8 cellular contexts compared by ENCODE assay signal in the genomic region with DNA sequence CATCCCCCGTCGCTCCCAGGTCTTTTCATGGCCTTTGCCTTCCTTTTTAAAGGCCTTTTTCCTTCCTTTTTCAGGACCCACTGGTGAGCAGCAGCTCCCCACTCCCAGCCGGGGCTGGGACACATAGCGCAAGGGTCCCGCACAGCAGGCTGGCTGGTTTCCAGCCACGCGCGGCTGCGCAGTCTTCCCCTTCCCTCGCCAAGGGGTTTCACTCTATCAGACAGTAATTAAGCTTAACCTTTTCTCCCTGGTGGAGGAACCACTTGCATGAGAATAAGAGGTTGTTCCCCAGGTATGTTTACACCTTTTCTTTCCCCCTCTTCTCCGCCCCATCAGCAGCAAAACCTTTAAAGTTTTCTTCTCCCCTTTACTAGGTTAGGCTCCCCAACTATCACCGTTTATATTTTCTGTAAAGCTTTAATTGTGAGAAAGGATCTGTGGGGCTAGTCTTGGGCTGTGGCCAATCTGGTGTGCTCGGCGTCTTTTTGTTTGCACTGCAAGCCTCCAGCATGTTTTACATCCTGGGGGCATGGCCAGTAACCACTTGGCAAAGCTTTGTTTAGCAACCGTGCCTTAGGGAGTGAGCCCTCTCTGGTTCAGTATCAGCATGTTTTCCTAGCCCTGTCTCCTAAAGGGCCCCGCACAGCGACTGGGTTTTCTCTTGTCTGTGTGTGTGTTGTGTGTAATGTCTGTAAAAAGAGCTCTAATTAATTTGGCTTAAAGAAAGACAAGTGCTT.
DNase-seq lines count a peak whose midpoint lies in the region; ATAC-seq, FAIRE-seq and TF ChIP-seq lines count a peak whose summit lies in the region.

No MANE protein-coding gene starts in this region.

- H3K4me2 ChIP-seq in osteoblast (ENCODE audit: insufficient read depth, low read length) = peak overlapping the region; percentile 93

- peak overlapping the region; percentile 63 for H3K27ac ChIP-seq in osteoblast (ENCODE audit: low read depth, low read length)
- peak overlapping the region in 1 of 2 donors; percentile 79 for H3K27ac ChIP-seq in small intestine (ENCODE audit: low read depth in 1 of 2, low read length in 1 of 2)
- no peak overlapping the region for H3K27ac ChIP-seq in effector memory CD4-positive, alpha-beta T cell (ENCODE audit: insufficient read depth, low read length, poor library complexity, severe bottlenecking)

- FAIRE-seq in small intestine (lab: Jason Lieb, UNC) = no peak

- WGBS in small intestine, 3 donors = 20 to 46% (median 32%) methylated on average over 17 of the region's 17 CpGs

- no peaks in the 10 kb centered on the region for H4K20me1 ChIP-seq in osteoblast (ENCODE audit: insufficient read depth, low read length)

- H3K9me3 ChIP-seq in osteoblast (ENCODE audit: low read depth, low read length) (no peaks in the 10 kb centered on the region), small intestine (ENCODE audit: control insufficient read depth, low read depth) (no peaks in the 10 kb centered on the region)
- no peaks in the 10 kb centered on the region for H3K9me3 ChIP-seq in effector memory CD4-positive, alpha-beta T cell (ENCODE audit: control insufficient read depth, low read length)

- no peak for ATAC-seq in GM21529 (IDR thresholded peaks at IDR 0.05; ENCODE audit: unreplicated experiment)
- no peak for ATAC-seq in activated CD4-positive, CD25-positive, alpha-beta regulatory T cell treated with anti-CD3 and anti-CD28 coated beads, Interleukin-2, amount 50 U/mL, for 24 hours

- H3K4me3 ChIP-seq in osteoblast (ENCODE audit: insufficient read depth, low read length) (peak overlapping the region; percentile 73), small intestine (ENCODE audit: low read depth in 1 of 2, low read length in 2 of 2) (no peak overlapping the region)
- no peak overlapping the region for H3K4me3 ChIP-seq in effector memory CD4-positive, alpha-beta T cell (ENCODE audit: insufficient read depth, low read depth, low read length, poor library complexity, severe bottlenecking)

- H3K79me2 ChIP-seq in osteoblast (ENCODE audit: insufficient read depth, low read length) = no peaks in the 10 kb centered on the region

- no peaks in the 10 kb centered on the region for H3K27me3 ChIP-seq in osteoblast (ENCODE audit: insufficient read depth, low read length)
- H3K27me3 ChIP-seq in small intestine (ENCODE audit: control insufficient read depth in 2 of 2, insufficient read depth in 2 of 2, low read length in 2 of 2) = no peaks in the 10 kb centered on the region
- H3K27me3 ChIP-seq in effector memory CD4-positive, alpha-beta T cell (replicated peaks; ENCODE audit: control insufficient read depth, insufficient read depth, low read length, poor library complexity, severe bottlenecking) = no peaks in the 10 kb centered on the region

- H3K4me1 ChIP-seq in osteoblast (ENCODE audit: insufficient read depth, low read length) (peaks cover 26% of the 10 kb centered on the region), small intestine (ENCODE audit: control insufficient read depth in 2 of 2, insufficient read depth in 1 of 2, low read depth in 1 of 2, low read length in 1 of 2) (no peaks in the 10 kb centered on the region)
- H3K4me1 ChIP-seq in effector memory CD4-positive, alpha-beta T cell (ENCODE audit: control insufficient read depth, insufficient read depth, low read length, poor library complexity, severe bottlenecking) = no peaks in the 10 kb centered on the region

- TF ChIP-seq CTCF in osteoblast (IDR thresholded peaks at IDR 0.05; ENCODE audit: extremely low read depth, low read depth, low read length) = no peak

- H3K36me3 ChIP-seq in osteoblast (ENCODE audit: insufficient read depth, low read length) = no peaks in the 10 kb centered on the region
- H3K36me3 ChIP-seq in small intestine (ENCODE audit: control insufficient read depth in 2 of 2, insufficient read depth in 2 of 2, low read length in 2 of 2) = no peaks in the 10 kb centered on the region
- H3K36me3 ChIP-seq in effector memory CD4-positive, alpha-beta T cell (ENCODE audit: control insufficient read depth, insufficient read depth, low read length) = no peaks in the 10 kb centered on the region

- peak overlapping the region; percentile 72 for H2AFZ ChIP-seq in osteoblast (ENCODE audit: low read length)

- DNase-seq in DMS53 treated with DMSO at 0.1 percent for 48 hours (lab: John Stamatoyannopoulos, UW; ENCODE audit: unreplicated experiment) (peak; percentile 62), NCI-H345 treated with DMSO at 0.1 percent for 48 hours (lab: John Stamatoyannopoulos, UW; ENCODE audit: unreplicated experiment) (peak; percentile 82), fibroblast of gingiva (ENCODE audit: low read depth) (peak; percentile 81), osteoblast (ENCODE audit: insufficient read length, low spot score, missing footprints) (no peak), small intestine (no peak)
- no peak for DNase-seq in effector memory CD4-positive, alpha-beta T cell

Comparison
In these comparisons a context has a peak if more than half of its experiments do, and no peak if none do; other contexts are left out.
1. DNase-seq: peak in DMS53 treated with DMSO at 0.1 percent for 48 hours (single experiment), NCI-H345 treated with DMSO at 0.1 percent for 48 hours (single experiment) and fibroblast of gingiva (single experiment); none in osteoblast (single experiment), small intestine (single experiment) and effector memory CD4-positive, alpha-beta T cell (0 of 3).